14 cellular contexts compared by ENCODE assay signal in the genomic region with DNA sequence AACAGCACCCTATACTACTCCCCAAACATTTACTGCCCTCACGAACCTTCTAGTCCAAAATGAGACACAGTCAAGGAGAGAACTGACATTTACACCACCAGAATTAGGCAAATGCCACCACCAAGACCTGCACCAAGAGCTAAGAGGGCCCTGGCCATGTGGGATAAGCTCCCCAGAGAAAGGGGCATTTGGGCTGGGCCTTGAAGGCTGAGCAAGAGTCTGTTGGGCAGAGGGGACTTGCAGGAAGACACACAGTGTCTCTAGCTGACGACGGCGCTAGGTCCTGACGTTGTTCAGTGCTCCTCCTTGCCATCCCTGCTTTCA.
"Had no signal": no experiment of that assay in that cellular context is flagged by ENCODE, and none has a peak within 500 bp of the region (broad histone marks: within the 10 kb centered on the region; RNA-seq: fewer than 3 reads in every experiment).

No MANE protein-coding gene starts in this region.

- H3K27me3 ChIP-seq: colonic mucosa, thyroid gland had no signal

- H3K27ac ChIP-seq: colonic mucosa, thyroid gland had no signal

- H3K9me3 ChIP-seq: colonic mucosa, esophagus squamous epithelium, prostate gland, thyroid gland had no signal

- H3K4me3 ChIP-seq: colonic mucosa, esophagus squamous epithelium, prostate gland, thyroid gland had no signal

- H3K36me3 ChIP-seq: colonic mucosa, esophagus squamous epithelium, prostate gland, thyroid gland had no signal

- DNase-seq: activated CD4-positive, alpha-beta T cell treated with anti-CD3 and anti-CD28 coated beads for 4 hours; activated CD8-positive, alpha-beta memory T cell treated with anti-CD3 and anti-CD28 coated beads, Interleukin-2, amount 50 U/mL, for 48 hours; activated gamma-delta T cell; caudate nucleus; colonic mucosa; esophagus squamous epithelium; glutamatergic neuron; immature natural killer cell; left cardiac atrium; naive B cell; nucleus accumbens; T-helper 17 cell; thyroid gland had no signal

- H3K4me1 ChIP-seq: colonic mucosa, prostate gland had no signal
